In genomic region chr2:159712194-159712928, GRCh38 we compare ENCODE assay signal across 1 cellular context.
TF ChIP-seq lines count a peak whose summit lies in the region.

Gene MARCHF7, plus strand, starts transcription at chr2:159712506. Its CDS starts 16,517 bp downstream, at chr2:159729023.

TF ChIP-seq in K562, 482 proteins besides CTCF, POLR2A, EP300 and RAD21 (continued from another document and continues in another):
- TF ChIP-seq HMGXB4 (CRISPR knock-in tag; IDR thresholded peaks at IDR 0.05) (no peak), PCBP1 (IDR thresholded peaks at IDR 0.05; ENCODE audit: low read depth, low read length, poor library complexity, severe bottlenecking) (peak; percentile 95), GABPB1 (CRISPR knock-in tag; IDR thresholded peaks at IDR 0.05) (peak; percentile 86), NKRF (IDR thresholded peaks at IDR 0.05; ENCODE audit: borderline replicate concordance) (peak; percentile 83), ETS2 (tag; IDR thresholded peaks at IDR 0.05; ENCODE audit: borderline replicate concordance, poor library complexity, severe bottlenecking) (no peak), NCOR1 (IDR thresholded peaks at IDR 0.05) (peak; percentile 29; the same call in 1 of the 2 replicates), KDM1A (IDR thresholded peaks at IDR 0.05) (no peak), YBX1 (IDR thresholded peaks at IDR 0.05) (no peak), GATAD2B (IDR thresholded peaks at IDR 0.05; ENCODE audit: borderline replicate concordance) (peak; percentile 29; the same call in 1 of the 2 replicates), PBX2 (CRISPR knock-in tag; IDR thresholded peaks at IDR 0.05; ENCODE audit: low read depth) (no peak), PBX2 (tag; conservative IDR thresholded peaks at IDR 0.05; ENCODE audit: low read depth) (no peak), ESRRB (CRISPR knock-in tag; IDR thresholded peaks at IDR 0.05; ENCODE audit: borderline replicate concordance) (no peak), ZNF3 (CRISPR knock-in tag; IDR thresholded peaks at IDR 0.05) (no peak), STAT6 (CRISPR knock-in tag; IDR thresholded peaks at IDR 0.05) (0 out of 2 replicates have a peak, but pooled peaks have one; percentile 8), NEUROD1 (IDR thresholded peaks at IDR 0.05; ENCODE audit: borderline replicate concordance, low read depth, low read length, partially characterized antibody) (peak; percentile 74), ZNF384 (IDR thresholded peaks at IDR 0.05; ENCODE audit: low read depth, low read length) (no peak), PRPF4 (IDR thresholded peaks at IDR 0.05; ENCODE audit: insufficient read depth, low read depth, low read length, poor library complexity, severe bottlenecking) (peak; percentile 97), ZNF133 (CRISPR knock-in tag; IDR thresholded peaks at IDR 0.05) (no peak), RERE (CRISPR knock-in tag; IDR thresholded peaks at IDR 0.05; ENCODE audit: borderline replicate concordance) (peak; percentile 98), CTCFL (IDR thresholded peaks at IDR 0.05; ENCODE audit: borderline replicate concordance, insufficient read depth, low read depth, low read length, poor library complexity, severe bottlenecking) (no peak), TRIM24 (IDR thresholded peaks at IDR 0.05) (peak; percentile 69 to 85), TEAD4 (IDR thresholded peaks at IDR 0.05; ENCODE audit: low read length) (peak; percentile 6; the same call in 1 of the 2 replicates), TEAD4 (CRISPR knock-in tag; IDR thresholded peaks at IDR 0.05; ENCODE audit: borderline replicate concordance) (peak; percentile 92), ZNF395 (CRISPR knock-in tag; IDR thresholded peaks at IDR 0.05) (no peak), HMBOX1 (IDR thresholded peaks at IDR 0.05) (peak; percentile 83), SETDB1 (IDR thresholded peaks at IDR 0.05; ENCODE audit: low read length) (no peak), HMG20A (CRISPR knock-in tag; conservative IDR thresholded peaks at IDR 0.05) (no peak), FOXJ2 (tag; IDR thresholded peaks at IDR 0.05) (peak; percentile 62; the same call in 1 of the 2 replicates), FOS (IDR thresholded peaks at IDR 0.05; ENCODE audit: extremely low read depth, insufficient read length) (no peak), CAMTA2 (CRISPR knock-in tag; conservative IDR thresholded peaks at IDR 0.05) (no peak), KDM5B (IDR thresholded peaks at IDR 0.05; ENCODE audit: insufficient replicate concordance, low read depth, low read length) (peak; percentile 96), POU5F1 (IDR thresholded peaks at IDR 0.05; ENCODE audit: borderline replicate concordance, low read depth, low read length, partially characterized antibody) (no peak), ILK (tag; IDR thresholded peaks at IDR 0.05; ENCODE audit: borderline replicate concordance, low read depth) (no peak), ZNF277 (CRISPR knock-in tag; IDR thresholded peaks at IDR 0.05; ENCODE audit: borderline replicate concordance) (no peak), RBM14 (IDR thresholded peaks at IDR 0.05; ENCODE audit: borderline replicate concordance, insufficient read depth, low read depth, low read length) (peak; percentile 95; the same call in 1 of the 2 replicates), TGIF2 (CRISPR knock-in tag; IDR thresholded peaks at IDR 0.05) (peak; percentile 96), HMGN3 (IDR thresholded peaks at IDR 0.05; ENCODE audit: borderline replicate concordance, extremely low read depth, insufficient read length, low read depth, low read length) (peak; percentile 94), ZNF584 (CRISPR knock-in tag; IDR thresholded peaks at IDR 0.05; ENCODE audit: low read depth) (no peak), LCOR (CRISPR knock-in tag; IDR thresholded peaks at IDR 0.05) (peak; percentile 97), SP2 (IDR thresholded peaks at IDR 0.05; ENCODE audit: extremely low read depth, low read depth, low read length, poor library complexity, severe bottlenecking) (no peak)
